Comparison of ENCODE assay signal across 8 cellular contexts in the genomic region with DNA sequence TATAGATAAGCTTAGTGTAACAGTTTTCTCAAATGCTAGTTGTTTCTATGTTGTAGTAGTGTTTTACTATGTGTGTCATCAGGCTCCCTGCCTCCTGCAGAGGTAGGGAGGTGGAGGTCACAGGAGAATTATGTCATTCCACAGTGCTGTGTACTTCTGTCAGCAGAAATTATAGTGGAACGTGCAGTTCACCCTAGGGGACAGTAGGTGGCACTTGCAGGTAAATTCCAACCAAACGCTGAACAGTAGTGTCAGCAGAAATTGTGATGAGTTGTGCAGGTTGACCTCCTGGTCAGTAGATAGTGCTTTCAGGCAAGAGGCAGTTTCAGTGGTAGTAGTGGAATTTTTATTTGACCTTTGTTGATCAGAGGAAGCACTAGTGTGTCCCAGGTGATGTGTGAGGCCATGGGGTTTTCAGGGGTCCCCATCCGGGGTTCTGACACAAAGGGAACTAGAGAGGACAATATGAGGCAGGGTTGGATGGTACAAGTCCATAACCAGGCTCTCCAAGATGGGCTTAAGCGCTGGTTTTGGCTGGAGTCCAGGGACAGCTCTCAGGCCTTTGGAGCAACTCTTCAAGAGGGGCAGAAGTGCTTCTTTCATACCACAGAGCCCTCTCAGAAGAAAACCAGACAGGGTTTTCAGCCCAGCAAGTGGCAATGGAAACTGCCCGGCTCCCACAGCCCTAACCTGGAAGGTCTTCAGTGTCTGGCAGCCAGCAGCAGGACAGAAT.
DNase-seq lines count a peak whose midpoint lies in the region; ATAC-seq and TF ChIP-seq lines count a peak whose summit lies in the region.

No MANE protein-coding gene starts in this region.

- H3K36me3 Mint-ChIP-seq in GM23338 (ENCODE audit: low read depth), result peaks cover 26% of the 10 kb centered on the region; the same call in 2 of the 3 replicates

- DNase-seq in activated T-cell treated with anti-CD3 and anti-CD28 coated beads for 24 hours (ENCODE audit: low read depth) (peak; percentile 4), GM23338 (ENCODE audit: low spot score) (peak; percentile 36), HuH-7 (ENCODE audit: low spot score) (peak; percentile 18), PC-3 (peak; percentile 45), choroid plexus epithelial cell (ENCODE audit: low read depth) (peak; percentile 66), medulla oblongata (ENCODE audit: extremely low spot score) (peak; percentile 52), cerebellum (ENCODE audit: low spot score) (no peak)
- DNase-seq in activated T-cell treated with anti-CD3 and anti-CD28 coated beads, Interleukin-2, amount 50 U/mL, for 1 hour, result no peak

- no peaks in the 10 kb centered on the region; the same call in 1 of the 2 replicates for H3K9me2 ChIP-seq in GM23338 (ENCODE audit: insufficient read depth)
- H3K9me2 ChIP-seq in PC-3 (replicated peaks; ENCODE audit: low read length), result no peaks in the 10 kb centered on the region

- H3K4me1 Mint-ChIP-seq in GM23338, result no peaks in the 10 kb centered on the region

- no peaks in the 10 kb centered on the region for H3K36me3 ChIP-seq in GM23338 (ENCODE audit: insufficient read depth)
- H3K36me3 ChIP-seq in PC-3 (ENCODE audit: low read depth, low read length), result no peaks in the 10 kb centered on the region

- no peaks in the 10 kb centered on the region for H3K9me3 ChIP-seq in PC-3 (ENCODE audit: low read length)

- BruUV-seq in PC-3 (replicated peaks; lab: Mats Ljungman, UMichigan), result no TSS peak

- no peaks in the 10 kb centered on the region for H3K27me3 Mint-ChIP-seq in GM23338 (ENCODE audit: insufficient read depth, low read depth, poor library complexity)

- peaks cover 95% of the 10 kb centered on the region for H3K9me3 Mint-ChIP-seq in GM23338

- H3K27me3 ChIP-seq in GM23338 (ENCODE audit: insufficient read depth) (no peaks in the 10 kb centered on the region), PC-3 (ENCODE audit: low read length) (no peaks in the 10 kb centered on the region)

- H3K27ac ChIP-seq in GM23338 (ENCODE audit: low read depth), result no peak overlapping the region
- no peak overlapping the region for H3K27ac ChIP-seq in PC-3 (ENCODE audit: low read length)

- TF ChIP-seq CTCF in GM23338 (conservative IDR thresholded peaks at IDR 0.05; ENCODE audit: low read depth in 2 of 2) (peak; percentile 47 to 50), PC-3 (conservative IDR thresholded peaks at IDR 0.05; ENCODE audit: low read depth, low read length) (peak; percentile 57; the same call in 1 of the 2 replicates), choroid plexus epithelial cell (conservative IDR thresholded peaks at IDR 0.05; ENCODE audit: low read depth, low read length) (peak; percentile 62)

- POLR2A ChIA-PET in PC-3 (lab: Charles Lee; ENCODE audit: unreplicated experiment), result no interaction called here

- H3K4me3 Mint-ChIP-seq in GM23338, result no peak overlapping the region

- no peak overlapping the region for H3K4me2 ChIP-seq in GM23338
- H3K4me2 ChIP-seq in PC-3 (ENCODE audit: low read length), result no peak overlapping the region

- no peaks in the 10 kb centered on the region for H3F3A ChIP-seq in GM23338 (replicated peaks; ENCODE audit: low read depth)
- no peaks in the 10 kb centered on the region for H3F3A ChIP-seq in PC-3 (ENCODE audit: low read length, unreplicated experiment)

- no peak overlapping the region for H3K4me3 ChIP-seq in GM23338
- no peak overlapping the region for H3K4me3 ChIP-seq in PC-3 (ENCODE audit: low read length)
- no peak overlapping the region for H3K4me3 ChIP-seq in choroid plexus epithelial cell (ENCODE audit: low read depth, low read length)

- no peaks in the 10 kb centered on the region for H3K4me1 ChIP-seq in GM23338 (ENCODE audit: insufficient read depth)
- H3K4me1 ChIP-seq in PC-3 (ENCODE audit: insufficient read depth, low read length), result no peaks in the 10 kb centered on the region

- no peak overlapping the region for H3K9ac ChIP-seq in PC-3 (ENCODE audit: low read length)

- H2AFZ ChIP-seq in GM23338 (no peak overlapping the region), PC-3 (ENCODE audit: low read length) (no peak overlapping the region)

- ATAC-seq in GM23338 (no peak), PC-3 (peak; percentile 50)

- CTCF ChIA-PET in PC-3 (lab: Charles Lee), result no interaction called here

- H3K27ac Mint-ChIP-seq in GM23338, result no peak overlapping the region

- intact Hi-C loops in PC-3 (cut with micrococcal nuclease), result loop anchor here (5.0 kb wide), 1 partner anchor 1344 kb away; no protein-coding TSS in a partner anchor

- H3K79me2 ChIP-seq in GM23338 (replicated peaks; ENCODE audit: insufficient read depth) (no peaks in the 10 kb centered on the region), PC-3 (ENCODE audit: low read length) (no peaks in the 10 kb centered on the region)

- H4K20me1 ChIP-seq in GM23338 (replicated peaks; ENCODE audit: insufficient read depth) (no peaks in the 10 kb centered on the region), PC-3 (ENCODE audit: low read length) (no peaks in the 10 kb centered on the region)

TF ChIP-seq in GM23338, 12 proteins besides CTCF, POLR2A, EP300 and RAD21:
- no peak for TF ChIP-seq ZNF331 (CRISPR knock-in tag; IDR thresholded peaks at IDR 0.05; ENCODE audit: low read depth)
- no peak for TF ChIP-seq JUNB (IDR thresholded peaks at IDR 0.05; ENCODE audit: unreplicated experiment)
- TF ChIP-seq, protein P1, sequence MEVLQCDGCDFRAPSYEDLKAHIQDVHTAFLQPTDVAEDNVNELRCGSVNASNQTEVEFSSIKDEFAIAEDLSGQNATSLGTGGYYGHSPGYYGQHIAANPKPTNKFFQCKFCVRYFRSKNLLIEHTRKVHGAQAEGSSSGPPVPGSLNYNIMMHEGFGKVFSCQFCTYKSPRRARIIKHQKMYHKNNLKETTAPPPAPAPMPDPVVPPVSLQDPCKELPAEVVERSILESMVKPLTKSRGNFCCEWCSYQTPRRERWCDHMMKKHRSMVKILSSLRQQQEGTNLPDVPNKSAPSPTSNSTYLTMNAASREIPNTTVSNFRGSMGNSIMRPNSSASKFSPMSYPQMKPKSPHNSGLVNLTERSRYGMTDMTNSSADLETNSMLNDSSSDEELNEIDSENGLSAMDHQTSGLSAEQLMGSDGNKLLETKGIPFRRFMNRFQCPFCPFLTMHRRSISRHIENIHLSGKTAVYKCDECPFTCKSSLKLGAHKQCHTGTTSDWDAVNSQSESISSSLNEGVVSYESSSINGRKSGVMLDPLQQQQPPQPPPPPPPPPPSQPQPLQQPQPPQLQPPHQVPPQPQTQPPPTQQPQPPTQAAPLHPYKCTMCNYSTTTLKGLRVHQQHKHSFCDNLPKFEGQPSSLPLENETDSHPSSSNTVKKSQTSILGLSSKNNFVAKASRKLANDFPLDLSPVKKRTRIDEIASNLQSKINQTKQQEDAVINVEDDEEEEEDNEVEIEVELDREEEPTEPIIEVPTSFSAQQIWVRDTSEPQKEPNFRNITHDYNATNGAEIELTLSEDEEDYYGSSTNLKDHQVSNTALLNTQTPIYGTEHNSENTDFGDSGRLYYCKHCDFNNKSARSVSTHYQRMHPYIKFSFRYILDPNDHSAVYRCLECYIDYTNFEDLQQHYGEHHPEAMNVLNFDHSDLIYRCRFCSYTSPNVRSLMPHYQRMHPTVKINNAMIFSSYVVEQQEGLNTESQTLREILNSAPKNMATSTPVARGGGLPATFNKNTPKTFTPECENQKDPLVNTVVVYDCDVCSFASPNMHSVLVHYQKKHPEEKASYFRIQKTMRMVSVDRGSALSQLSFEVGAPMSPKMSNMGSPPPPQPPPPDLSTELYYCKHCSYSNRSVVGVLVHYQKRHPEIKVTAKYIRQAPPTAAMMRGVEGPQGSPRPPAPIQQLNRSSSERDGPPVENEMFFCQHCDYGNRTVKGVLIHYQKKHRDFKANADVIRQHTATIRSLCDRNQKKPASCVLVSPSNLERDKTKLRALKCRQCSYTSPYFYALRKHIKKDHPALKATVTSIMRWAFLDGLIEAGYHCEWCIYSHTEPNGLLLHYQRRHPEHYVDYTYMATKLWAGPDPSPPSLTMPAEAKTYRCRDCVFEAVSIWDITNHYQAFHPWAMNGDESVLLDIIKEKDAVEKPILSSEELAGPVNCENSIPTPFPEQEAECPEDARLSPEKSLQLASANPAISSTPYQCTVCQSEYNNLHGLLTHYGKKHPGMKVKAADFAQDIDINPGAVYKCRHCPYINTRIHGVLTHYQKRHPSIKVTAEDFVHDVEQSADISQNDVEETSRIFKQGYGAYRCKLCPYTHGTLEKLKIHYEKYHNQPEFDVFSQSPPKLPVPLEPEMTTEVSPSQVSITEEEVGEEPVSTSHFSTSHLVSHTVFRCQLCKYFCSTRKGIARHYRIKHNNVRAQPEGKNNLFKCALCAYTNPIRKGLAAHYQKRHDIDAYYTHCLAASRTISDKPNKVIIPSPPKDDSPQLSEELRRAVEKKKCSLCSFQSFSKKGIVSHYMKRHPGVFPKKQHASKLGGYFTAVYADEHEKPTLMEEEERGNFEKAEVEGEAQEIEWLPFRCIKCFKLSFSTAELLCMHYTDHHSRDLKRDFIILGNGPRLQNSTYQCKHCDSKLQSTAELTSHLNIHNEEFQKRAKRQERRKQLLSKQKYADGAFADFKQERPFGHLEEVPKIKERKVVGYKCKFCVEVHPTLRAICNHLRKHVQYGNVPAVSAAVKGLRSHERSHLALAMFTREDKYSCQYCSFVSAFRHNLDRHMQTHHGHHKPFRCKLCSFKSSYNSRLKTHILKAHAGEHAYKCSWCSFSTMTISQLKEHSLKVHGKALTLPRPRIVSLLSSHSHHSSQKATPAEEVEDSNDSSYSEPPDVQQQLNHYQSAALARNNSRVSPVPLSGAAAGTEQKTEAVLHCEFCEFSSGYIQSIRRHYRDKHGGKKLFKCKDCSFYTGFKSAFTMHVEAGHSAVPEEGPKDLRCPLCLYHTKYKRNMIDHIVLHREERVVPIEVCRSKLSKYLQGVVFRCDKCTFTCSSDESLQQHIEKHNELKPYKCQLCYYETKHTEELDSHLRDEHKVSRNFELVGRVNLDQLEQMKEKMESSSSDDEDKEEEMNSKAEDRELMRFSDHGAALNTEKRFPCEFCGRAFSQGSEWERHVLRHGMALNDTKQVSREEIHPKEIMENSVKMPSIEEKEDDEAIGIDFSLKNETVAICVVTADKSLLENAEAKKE (CRISPR knock-in tag; IDR thresholded peaks at IDR 0.05), result no peak

Comparison
In these comparisons a context has a peak if more than half of its experiments do, and no peak if none do; other contexts are left out.
1. DNase-seq: peak in activated T-cell treated with anti-CD3 and anti-CD28 coated beads for 24 hours (single experiment), GM23338 (single experiment), HuH-7 (single experiment), PC-3 (single experiment), choroid plexus epithelial cell (single experiment) and medulla oblongata (single experiment); none in activated T-cell treated with anti-CD3 and anti-CD28 coated beads, Interleukin-2, amount 50 U/mL, for 1 hour (single experiment) and cerebellum (single experiment).
2. Peak in every context shown above with its lines, with median percentiles within 50 percentile points of each other: CTCF ChIP-seq.